Comparison of ENCODE assay signal across 7 cellular contexts in the genomic region with DNA sequence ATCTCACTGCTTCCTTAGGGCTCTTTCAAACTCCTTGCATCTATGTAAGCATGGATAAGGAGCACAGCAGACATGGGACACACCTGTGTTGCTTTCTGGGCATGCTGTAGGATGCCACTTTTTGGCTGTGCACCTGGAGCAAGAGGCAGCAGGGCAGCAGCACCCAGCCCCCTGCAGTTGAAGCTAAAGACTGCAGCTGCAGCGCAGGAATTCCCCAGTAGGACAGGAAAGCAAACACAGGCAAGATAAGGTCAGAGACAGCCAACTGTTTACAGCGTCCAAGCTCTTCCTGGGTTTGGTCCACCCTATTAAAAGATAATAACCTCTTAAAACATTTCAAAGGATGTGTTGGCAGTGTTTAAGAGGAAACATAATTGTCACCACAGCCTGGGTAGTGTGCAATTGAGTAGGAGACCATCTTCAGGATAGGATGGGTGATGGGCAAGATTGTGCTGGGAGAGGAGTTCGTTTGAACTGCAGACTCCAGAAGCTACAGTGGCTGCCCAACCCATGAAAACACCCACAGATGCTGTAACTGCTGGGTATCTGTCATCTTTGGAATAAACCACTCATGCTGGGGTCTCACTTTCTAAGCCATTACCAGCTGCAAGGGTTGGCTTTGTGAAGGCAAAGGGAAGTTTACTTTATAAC.
DNase-seq lines count a peak whose midpoint lies in the region; ATAC-seq and TF ChIP-seq lines count a peak whose summit lies in the region.
"Not testable (repeated sequence)": the region's sequence is repeated elsewhere in the genome, so short reads cannot be mapped to it uniquely, and the experiment has no call there.

No MANE protein-coding gene starts in this region.

- not testable (repeated sequence) for H3K36me3 ChIP-seq in HCT116 (ENCODE audit: control insufficient read depth in 1 of 2, insufficient read depth in 2 of 2, low read length in 2 of 2); endodermal cell (ENCODE audit: control insufficient read depth, insufficient read depth, low read length)

- not testable (repeated sequence) for H3K4me1 ChIP-seq in HCT116 (ENCODE audit: control insufficient read depth in 1 of 2, insufficient read depth in 2 of 2, low read length in 2 of 2); endodermal cell (ENCODE audit: control insufficient read depth, insufficient read depth, low read length)

- H4K20me1 ChIP-seq in HCT116 (ENCODE audit: insufficient read depth): not testable (repeated sequence)

- POLR2A ChIA-PET in HCT116 (lab: Charles Lee); activated CD8-positive, alpha-beta T cell treated with anti-CD3 and anti-CD28 coated beads, Interleukin-2, amount 10 ng/mL, durations not matched to agents 7 days and 5 days (lab: Charles Lee): not testable (repeated sequence)

- H3K27me3 Mint-ChIP-seq in activated CD8-positive, alpha-beta T cell treated with anti-CD3 and anti-CD28 coated beads, Interleukin-2, amount 10 ng/mL, durations not matched to agents 7 days and 5 days (ENCODE audit: low read depth); endodermal cell (ENCODE audit: insufficient read depth); natural killer cell (ENCODE audit: low read depth in 2 of 2); stimulated activated naive B cell treated with anti-CD40 and anti-IgM and Interleukin-4, amounts not matched to agents 10 μg/mL and 1 μg/mL and 100 μg/mL, for 72 hours: not testable (repeated sequence)

- no CpG with 5 or more reads among the region's 3 CpGs for WGBS in endodermal cell (ENCODE audit: insufficient coverage in 1 of 2, insufficient read length in 1 of 2), 2 experiments

- TF ChIP-seq POLR2A in HCT116 (IDR thresholded peaks at IDR 0.05; ENCODE audit: borderline replicate concordance, extremely low read depth, insufficient read depth, insufficient read length): not testable (repeated sequence)

- H3K27ac Mint-ChIP-seq in activated CD8-positive, alpha-beta T cell treated with anti-CD3 and anti-CD28 coated beads, Interleukin-2, amount 10 ng/mL, durations not matched to agents 7 days and 5 days; endodermal cell; natural killer cell; stimulated activated naive B cell treated with anti-CD40 and anti-IgM and Interleukin-4, amounts not matched to agents 10 μg/mL and 1 μg/mL and 100 μg/mL, for 72 hours: not testable (repeated sequence)

- H3K9me3 Mint-ChIP-seq in activated CD8-positive, alpha-beta T cell treated with anti-CD3 and anti-CD28 coated beads, Interleukin-2, amount 10 ng/mL, durations not matched to agents 7 days and 5 days (ENCODE audit: insufficient read depth); endodermal cell; natural killer cell; stimulated activated naive B cell treated with anti-CD40 and anti-IgM and Interleukin-4, amounts not matched to agents 10 μg/mL and 1 μg/mL and 100 μg/mL, for 72 hours: not testable (repeated sequence)

- TF ChIP-seq CTCF in HCT116 (IDR thresholded peaks at IDR 0.05 in 2 of 3, conservative IDR thresholded peaks at IDR 0.05 in 1 of 3; ENCODE audit: borderline replicate concordance in 1 of 3, insufficient read depth in 1 of 3, low read depth in 2 of 3, low read length in 2 of 3); natural killer cell (IDR thresholded peaks at IDR 0.05): not testable (repeated sequence)
- TF ChIP-seq CTCF in endodermal cell (conservative IDR thresholded peaks at IDR 0.05): peak; percentile 39

- peak; percentile 97 for ATAC-seq in HCT116
- peak; percentile 79 for ATAC-seq in SK-N-SH treated with all-trans-retinoic acid at 6 μM for 48 hours
- ATAC-seq in activated CD8-positive, alpha-beta T cell treated with anti-CD3 and anti-CD28 coated beads, Interleukin-2, amount 10 ng/mL, durations not matched to agents 7 days and 5 days: peak; percentile 53
- peak; percentile 89 for ATAC-seq in left lobe of liver
- peak in 2 of 3 donors; percentile 38 to 50 for ATAC-seq in natural killer cell
- ATAC-seq in stimulated activated naive B cell treated with anti-CD40 and anti-IgM and Interleukin-4, amounts not matched to agents 10 μg/mL and 1 μg/mL and 100 μg/mL, for 72 hours (replicated peaks): peak; percentile 78 to 80

- H3K9me2 ChIP-seq in HCT116 (ENCODE audit: insufficient read depth): not testable (repeated sequence)

- not testable (repeated sequence) for H3K4me3 ChIP-seq in HCT116 (replicated peaks in 1 of 2; ENCODE audit: low read depth in 1 of 2, low read length in 2 of 2); endodermal cell (ENCODE audit: low read length)

- H3K4me1 Mint-ChIP-seq in activated CD8-positive, alpha-beta T cell treated with anti-CD3 and anti-CD28 coated beads, Interleukin-2, amount 10 ng/mL, durations not matched to agents 7 days and 5 days (ENCODE audit: low read depth); endodermal cell; natural killer cell; stimulated activated naive B cell treated with anti-CD40 and anti-IgM and Interleukin-4, amounts not matched to agents 10 μg/mL and 1 μg/mL and 100 μg/mL, for 72 hours: not testable (repeated sequence)

- H3K9ac ChIP-seq in HCT116 (ENCODE audit: low read length); endodermal cell (ENCODE audit: extremely low read depth, low read length, poor library complexity, severe bottlenecking): not testable (repeated sequence)

- intact Hi-C loops in HCT116 (cut with micrococcal nuclease); natural killer cell (cut with micrococcal nuclease): not testable (repeated sequence)

- TF ChIP-seq RAD21 in HCT116 (IDR thresholded peaks at IDR 0.05; ENCODE audit: low read depth): not testable (repeated sequence)

- H3K4me2 ChIP-seq in HCT116 (ENCODE audit: low read length): not testable (repeated sequence)

- not testable (repeated sequence) for H3K9me3 ChIP-seq in HCT116 (ENCODE audit: control insufficient read depth in 1 of 2, insufficient read depth in 1 of 2, low read depth in 1 of 2, low read length in 2 of 2); endodermal cell (ENCODE audit: control insufficient read depth, low read length)

- CTCF ChIA-PET in HCT116 (lab: Charles Lee); activated CD8-positive, alpha-beta T cell treated with anti-CD3 and anti-CD28 coated beads, Interleukin-2, amount 10 ng/mL, durations not matched to agents 7 days and 5 days (lab: Charles Lee): not testable (repeated sequence)

- not testable (repeated sequence) for H3K79me2 ChIP-seq in HCT116 (ENCODE audit: insufficient read depth, low read length)

- H3K27me3 ChIP-seq in HCT116 (ENCODE audit: insufficient read depth, low read length); endodermal cell (ENCODE audit: control insufficient read depth, insufficient read depth, low read length, poor library complexity, severe bottlenecking): not testable (repeated sequence)

- RAD21 ChIA-PET in HCT116 (lab: Charles Lee; ENCODE audit: low non-redundant PET in 1 of 2, low total read pairs in 2 of 2, uncharacterized antibody in 2 of 2, unreplicated experiment in 2 of 2): not testable (repeated sequence)

- H3K36me3 Mint-ChIP-seq in activated CD8-positive, alpha-beta T cell treated with anti-CD3 and anti-CD28 coated beads, Interleukin-2, amount 10 ng/mL, durations not matched to agents 7 days and 5 days (ENCODE audit: low read depth); endodermal cell (ENCODE audit: low read depth); natural killer cell; stimulated activated naive B cell treated with anti-CD40 and anti-IgM and Interleukin-4, amounts not matched to agents 10 μg/mL and 1 μg/mL and 100 μg/mL, for 72 hours: not testable (repeated sequence)

- BruUV-seq in HCT116 (replicated peaks; lab: Mats Ljungman, UMichigan): not testable (repeated sequence)

- H2AFZ ChIP-seq in HCT116 (ENCODE audit: low read depth, low read length, poor library complexity, severe bottlenecking): not testable (repeated sequence)

- H3K27ac ChIP-seq in HCT116 (ENCODE audit: low read depth, low read length); endodermal cell (ENCODE audit: low read depth, low read length): not testable (repeated sequence)

- not testable (repeated sequence) for H3K4me3 Mint-ChIP-seq in activated CD8-positive, alpha-beta T cell treated with anti-CD3 and anti-CD28 coated beads, Interleukin-2, amount 10 ng/mL, durations not matched to agents 7 days and 5 days; endodermal cell; natural killer cell; stimulated activated naive B cell treated with anti-CD40 and anti-IgM and Interleukin-4, amounts not matched to agents 10 μg/mL and 1 μg/mL and 100 μg/mL, for 72 hours

- DNase-seq in HCT116 (ENCODE audit: low read depth, low spot score); activated CD8-positive, alpha-beta T cell treated with anti-CD3 and anti-CD28 coated beads, Interleukin-2, amount 10 ng/mL, durations not matched to agents 7 days and 5 days; endodermal cell; left lobe of liver (ENCODE audit: low spot score); natural killer cell; stimulated activated naive B cell treated with anti-CD40 and anti-IgM and Interleukin-4, amounts not matched to agents 10 μg/mL and 1 μg/mL and 100 μg/mL, for 72 hours: not testable (repeated sequence)

Comparison
In these comparisons a context has a peak if more than half of its experiments do, and no peak if none do; other contexts are left out.
1. ATAC-seq: peak in every context shown above with its lines; median percentile 97 in HCT116; 89 in left lobe of liver; 79 in SK-N-SH treated with all-trans-retinoic acid at 6 μM for 48 hours; 79 in stimulated activated naive B cell treated with anti-CD40 and anti-IgM and Interleukin-4, amounts not matched to agents 10 μg/mL and 1 μg/mL and 100 μg/mL, for 72 hours; 53 in activated CD8-positive, alpha-beta T cell treated with anti-CD3 and anti-CD28 coated beads, Interleukin-2, amount 10 ng/mL, durations not matched to agents 7 days and 5 days; 44 in natural killer cell.